In genomic region chr5:7886849-7887460, GRCh38 we compare ENCODE assay signal across 9 cellular contexts. TPM values are rescaled to one million over a fixed set of nuclear protein-coding genes. Genes with fewer than 3 reads are reported as not detected.
A peak's percentile ranks its signal among the peaks of the same experiment; 100 is the strongest.
DNase-seq lines count a peak whose midpoint lies in the region; ATAC-seq, FAIRE-seq and TF ChIP-seq lines count a peak whose summit lies in the region.
"Had no signal": no experiment of that assay in that cellular context is flagged by ENCODE, and none has a peak within 500 bp of the region (broad histone marks: within the 10 kb centered on the region; RNA-seq: fewer than 3 reads in every experiment).

No MANE protein-coding gene starts in this region.

- H3K36me3 ChIP-seq in kidney epithelial cell (ENCODE audit: control insufficient read depth, insufficient read depth, low read length) = peaks cover 5% of the 10 kb centered on the region
- peaks cover 0 to 68% of the 10 kb centered on the region in 2 donors for H3K36me3 ChIP-seq in vagina

- no peak overlapping the region for H3K4me3 ChIP-seq in kidney epithelial cell (ENCODE audit: low read depth, low read length)
- H3K4me3 ChIP-seq in vagina = no peak overlapping the region

- TF ChIP-seq POLR2A in vagina (IDR thresholded peaks at IDR 0.05) = no peak

- H3K27ac ChIP-seq in vagina = no peak overlapping the region

- peak; percentile 70 for ATAC-seq in GM21619 (IDR thresholded peaks at IDR 0.05; ENCODE audit: unreplicated experiment)
- ATAC-seq in HG03280 (IDR thresholded peaks at IDR 0.05; ENCODE audit: unreplicated experiment) = no peak

- no peaks in the 10 kb centered on the region for H3K27me3 ChIP-seq in kidney epithelial cell (ENCODE audit: control insufficient read depth, insufficient read depth, low read length)
- H3K27me3 ChIP-seq in vagina = no peaks in the 10 kb centered on the region

- no peak for FAIRE-seq in D721Med (lab: Jason Lieb, UNC)

- intact Hi-C loops in vagina (cut with DNase I) = no loop called here

- peak; percentile 40 for TF ChIP-seq CTCF in D721Med (IDR thresholded peaks at IDR 0.05; ENCODE audit: insufficient read depth, missing control alignments)
- peak; percentile 48 for TF ChIP-seq CTCF in kidney epithelial cell (IDR thresholded peaks at IDR 0.05; ENCODE audit: insufficient read depth, low read length, poor library complexity, severe bottlenecking)
- peak; percentile 41 to 49 (median 42) for TF ChIP-seq CTCF in vagina (IDR thresholded peaks at IDR 0.05)

- DNase-seq in D721Med (ENCODE audit: insufficient read length, low spot score) = no peak
- DNase-seq in NCI-H187 treated with DMSO at 0.1 percent for 48 hours (lab: John Stamatoyannopoulos, UW) = peak; percentile 90
- DNase-seq in amniotic epithelial cell (ENCODE audit: low read depth) = peak; percentile 66
- DNase-seq in kidney epithelial cell (ENCODE audit: low read depth) = no peak
- DNase-seq in vagina (ENCODE audit: extremely low spot score in 2 of 2) = no peak
- no peak for DNase-seq in KG1 (lab: John Stamatoyannopoulos, UW)
- DNase-seq: left cardiac atrium had no signal

- H3K4me1 ChIP-seq in vagina = no peaks in the 10 kb centered on the region

- H3K9me3 ChIP-seq in vagina = no peaks in the 10 kb centered on the region

RNA-seq across cellular contexts. Expression of gene MTRR, which starts 18.0 kb away (rescaled TPM):
- 20.7 and 23.6 TPM in 2 replicates for total RNA-seq in kidney epithelial cell
- 33.1 TPM for total RNA-seq in vagina

RNA-seq across cellular contexts. Expression of gene FASTKD3, which starts 18.1 kb away (rescaled TPM):
- total RNA-seq in kidney epithelial cell (16.2 and 17.0 TPM in 2 replicates), vagina (14.7 TPM)

RNA-seq across cellular contexts. Expression of gene CFAP90, which starts 36.0 kb away (rescaled TPM):
- total RNA-seq in kidney epithelial cell (0.34 TPM in 1 of 2 replicates, not detected in the other), vagina (2.5 TPM)

Comparison
In these comparisons a context has a peak if more than half of its experiments do, and no peak if none do; other contexts are left out.
1. DNase-seq: peak in NCI-H187 treated with DMSO at 0.1 percent for 48 hours (single experiment) and amniotic epithelial cell (single experiment); none in D721Med (single experiment), kidney epithelial cell (single experiment), vagina (0 of 2) and KG1 (single experiment).
2. Peak in every context shown above with its lines, with median percentiles within 50 percentile points of each other: CTCF ChIP-seq.